ENCODE assay signal across 30 cellular contexts in genomic region chr1:119226880-119227279, GRCh38.
DNase-seq lines count a peak whose midpoint lies in the region; ATAC-seq and TF ChIP-seq lines count a peak whose summit lies in the region.
"Had no signal": no experiment of that assay in that cellular context is flagged by ENCODE, and none has a peak within 500 bp of the region (broad histone marks: within the 10 kb centered on the region; RNA-seq: fewer than 3 reads in every experiment).

No MANE protein-coding gene starts in this region.

- H2BK15ac ChIP-seq in neuronal stem cell (ENCODE audit: low read length), result no peak overlapping the region

- no peak overlapping the region for H2AFZ ChIP-seq in GM23338
- H2AFZ ChIP-seq in neuronal stem cell (ENCODE audit: low read length), result peak overlapping the region; percentile 77

- no peaks in the 10 kb centered on the region for H4K20me1 ChIP-seq in BLaER1 treated with 17β-estradiol and CSF1 and Interleukin-3, amounts not matched to agents 10 nM and 100 nM
- no peaks in the 10 kb centered on the region for H4K20me1 ChIP-seq in GM23338 (replicated peaks; ENCODE audit: insufficient read depth)

- peak overlapping the region in 4 of 11 experiments; percentile 17 to 59 (median 26); a peak in 4 of 22 replicates for H3K27ac ChIP-seq in BLaER1 treated with 17β-estradiol and CSF1 and Interleukin-3, amounts not matched to agents 10 nM and 100 nM
- no peak overlapping the region for H3K27ac ChIP-seq in GM23338 (ENCODE audit: low read depth)
- H3K27ac ChIP-seq in neuronal stem cell (replicated peaks; ENCODE audit: low read length), result no peak overlapping the region
- H3K27ac ChIP-seq: dorsolateral prefrontal cortex, ovary, right atrium auricular region, thoracic aorta had no signal

- H3F3A ChIP-seq in GM23338 (replicated peaks; ENCODE audit: low read depth), result no peaks in the 10 kb centered on the region

- DNase-seq in GM23338 (ENCODE audit: low spot score) (no peak), neuronal stem cell (ENCODE audit: low spot score) (no peak), inferior parietal cortex (ENCODE audit: extremely low spot score) (no peak), NCI-H2107 treated with DMSO at 0.1 percent for 48 hours (lab: John Stamatoyannopoulos, UW; ENCODE audit: unreplicated experiment) (no peak)
- DNase-seq in activated naive CD4-positive, alpha-beta T cell treated with anti-CD3 and anti-CD28 coated beads, Interleukin-2, amount 50 U/mL, for 16 hours, result no peak
- DNase-seq: activated CD4-positive, alpha-beta T cell treated with anti-CD3 and anti-CD28 coated beads for 36 hours; activated naive CD4-positive, alpha-beta T cell treated with anti-CD3 and anti-CD28 coated beads, Interleukin-2, amount 10 ng/mL, durations not matched to agents 7 days and 5 days; anterior cingulate cortex; CD4-positive, alpha-beta T cell; dorsolateral prefrontal cortex; EL; HCEC 1CT; midbrain; naive thymus-derived CD8-positive, alpha-beta T cell; NCI-H1105 treated with DMSO at 0.1 percent for 48 hours; NCI-H2029; NCI-H446 treated with DMSO at 0.1 percent for 48 hours; NK-92 treated with Interleukin-12 subunit alpha and Interleukin-12 subunit beta, amount 100 ng/mL, for 24 hours; ovary; stimulated activated CD4-positive, alpha-beta T cell treated with anti-CD3 and anti-CD28 coated beads, Interleukin-4, amount 100 ng/mL, for 4 hours; stimulated activated naive CD4-positive, alpha-beta T cell; T-cell had no signal

- no peaks in the 10 kb centered on the region for H3K9me3 ChIP-seq in BLaER1 treated with 17β-estradiol and CSF1 and Interleukin-3, amounts not matched to agents 10 nM and 100 nM (replicated peaks in 1 of 11)
- H3K9me3 ChIP-seq in neuronal stem cell (replicated peaks in 1 of 2; ENCODE audit: control insufficient read depth in 2 of 2, insufficient read depth in 1 of 2, low read depth in 1 of 2, low read length in 2 of 2), result no peaks in the 10 kb centered on the region
- H3K9me3 ChIP-seq: ovary, right atrium auricular region, thoracic aorta had no signal

- H3K4ac ChIP-seq in neuronal stem cell (ENCODE audit: low read length), result no peak overlapping the region

- H3K9me2 ChIP-seq in GM23338 (ENCODE audit: insufficient read depth), result no peaks in the 10 kb centered on the region

- H3K9ac ChIP-seq in BLaER1 treated with 17β-estradiol and CSF1 and Interleukin-3, amounts not matched to agents 10 nM and 100 nM, result no peak overlapping the region; a peak in 1 of 22 replicates
- no peak overlapping the region for H3K9ac ChIP-seq in neuronal stem cell (ENCODE audit: low read depth, low read length, poor library complexity)

- no peak overlapping the region for H4K91ac ChIP-seq in neuronal stem cell (ENCODE audit: low read depth, low read length, poor library complexity)

- no peak overlapping the region for H2BK120ac ChIP-seq in neuronal stem cell (ENCODE audit: low read depth, low read length)

- no peak overlapping the region for H2BK5ac ChIP-seq in neuronal stem cell (ENCODE audit: low read length)

- peak overlapping the region; percentile 44 to 82 (median 63); a peak in 19 of 22 replicates for H3K4me2 ChIP-seq in BLaER1 treated with 17β-estradiol and CSF1 and Interleukin-3, amounts not matched to agents 10 nM and 100 nM
- H3K4me2 ChIP-seq in GM23338 (no peak overlapping the region), neuronal stem cell (ENCODE audit: insufficient read depth, low read length, poor library complexity, severe bottlenecking) (no peak overlapping the region)

- no peak overlapping the region for H2BK12ac ChIP-seq in neuronal stem cell (ENCODE audit: low read length)

- H3K23ac ChIP-seq in neuronal stem cell (ENCODE audit: low read depth, low read length, poor library complexity), result no peak overlapping the region

- TF ChIP-seq CTCF in GM23338 (conservative IDR thresholded peaks at IDR 0.05; ENCODE audit: low read depth in 2 of 2) (no peak), brain (conservative IDR thresholded peaks at IDR 0.05) (no peak)

- H3K36me3 ChIP-seq in BLaER1 treated with 17β-estradiol and CSF1 and Interleukin-3, amounts not matched to agents 10 nM and 100 nM, result no peaks in the 10 kb centered on the region
- H3K36me3 ChIP-seq in GM23338 (ENCODE audit: insufficient read depth) (no peaks in the 10 kb centered on the region), neuronal stem cell (replicated peaks in 1 of 2; ENCODE audit: control insufficient read depth in 2 of 2, insufficient read depth in 2 of 2, low read length in 2 of 2) (no peaks in the 10 kb centered on the region)
- H3K36me3 ChIP-seq: ovary, right atrium auricular region, thoracic aorta had no signal

- H3K27ac Mint-ChIP-seq in GM23338 (no peak overlapping the region), brain (peak overlapping the region in 3 of 5 experiments; percentile 24 to 73 (median 63))
- H3K27ac Mint-ChIP-seq: activated CD4-positive, alpha-beta T cell treated with anti-CD3 and anti-CD28 coated beads for 36 hours; activated naive CD4-positive, alpha-beta T cell treated with anti-CD3 and anti-CD28 coated beads, Interleukin-2, amount 10 ng/mL, durations not matched to agents 7 days and 5 days; CD4-positive, alpha-beta T cell; IgD-negative memory B cell; naive thymus-derived CD8-positive, alpha-beta T cell; T-cell had no signal

- H3K4me3 ChIP-seq in BLaER1 treated with 17β-estradiol and CSF1 and Interleukin-3, amounts not matched to agents 10 nM and 100 nM, result no peak overlapping the region
- H3K4me3 ChIP-seq in GM23338 (no peak overlapping the region), neuronal stem cell (ENCODE audit: low read length in 2 of 2) (no peak overlapping the region)
- H3K4me3 ChIP-seq: dorsolateral prefrontal cortex, ovary, right atrium auricular region, thoracic aorta had no signal

- H3K4me1 Mint-ChIP-seq in GM23338 (peaks cover 14% of the 10 kb centered on the region), brain (peaks cover 42% of the 10 kb centered on the region)
- H3K4me1 Mint-ChIP-seq: activated CD4-positive, alpha-beta T cell treated with anti-CD3 and anti-CD28 coated beads for 36 hours; activated naive CD4-positive, alpha-beta T cell treated with anti-CD3 and anti-CD28 coated beads, Interleukin-2, amount 10 ng/mL, durations not matched to agents 7 days and 5 days; central memory CD8-positive, alpha-beta T cell; T-cell had no signal

- no peaks in the 10 kb centered on the region for H3K27me3 ChIP-seq in BLaER1 treated with 17β-estradiol and CSF1 and Interleukin-3, amounts not matched to agents 10 nM and 100 nM
- no peaks in the 10 kb centered on the region for H3K27me3 ChIP-seq in GM23338 (ENCODE audit: insufficient read depth)
- no peaks in the 10 kb centered on the region for H3K27me3 ChIP-seq in neuronal stem cell (ENCODE audit: control insufficient read depth in 3 of 3, insufficient read depth in 3 of 3, low read depth in 1 of 3, low read length in 3 of 3)
- H3K27me3 ChIP-seq: dorsolateral prefrontal cortex, ovary, right atrium auricular region had no signal

- H3K14ac ChIP-seq in neuronal stem cell (ENCODE audit: low read length), result no peak overlapping the region

- H3K79me1 ChIP-seq in neuronal stem cell (ENCODE audit: low read depth, low read length), result no peaks in the 10 kb centered on the region

- peak; percentile 23 for ATAC-seq in GM23338
- ATAC-seq: activated CD4-positive, alpha-beta T cell treated with anti-CD3 and anti-CD28 coated beads for 36 hours; left lobe of liver; naive thymus-derived CD8-positive, alpha-beta T cell; Panc1; T-cell had no signal

- H3K18ac ChIP-seq in neuronal stem cell (ENCODE audit: low read length), result no peak overlapping the region

- no peak overlapping the region for H2AK5ac ChIP-seq in neuronal stem cell (ENCODE audit: low read depth, low read length)

- no peak overlapping the region for H4K8ac ChIP-seq in neuronal stem cell (ENCODE audit: low read depth, low read length)

- WGBS in neuronal stem cell (ENCODE audit: extremely low coverage in 2 of 2, insufficient read length in 2 of 2, insufficient replicate concordance in 1 of 2), 2 donors, result no CpG with 5 or more reads among the region's 3 CpGs

- no peaks in the 10 kb centered on the region for H3K36me3 Mint-ChIP-seq in GM23338 (ENCODE audit: low read depth)
- no peaks in the 10 kb centered on the region for H3K36me3 Mint-ChIP-seq in brain
- H3K36me3 Mint-ChIP-seq: activated naive CD4-positive, alpha-beta T cell treated with anti-CD3 and anti-CD28 coated beads, Interleukin-2, amount 10 ng/mL, durations not matched to agents 7 days and 5 days had no signal

- no peaks in the 10 kb centered on the region for H3K9me3 Mint-ChIP-seq in GM23338
- no peaks in the 10 kb centered on the region for H3K9me3 Mint-ChIP-seq in brain
- H3K9me3 Mint-ChIP-seq: activated naive CD4-positive, alpha-beta T cell treated with anti-CD3 and anti-CD28 coated beads, Interleukin-2, amount 10 ng/mL, durations not matched to agents 7 days and 5 days; CD4-positive, alpha-beta T cell; central memory CD8-positive, alpha-beta T cell; IgD-negative memory B cell; T-cell had no signal

- peaks cover 12 to 25% (median 18%) of the 10 kb centered on the region in 10 experiments for H3K4me1 ChIP-seq in BLaER1 treated with 17β-estradiol and CSF1 and Interleukin-3, amounts not matched to agents 10 nM and 100 nM
- H3K4me1 ChIP-seq in GM23338 (ENCODE audit: insufficient read depth) (peaks cover 7% of the 10 kb centered on the region; the same call in 1 of the 2 replicates), neuronal stem cell (ENCODE audit: control insufficient read depth in 2 of 2, insufficient read depth in 1 of 2, low read depth in 1 of 2, low read length in 2 of 2) (peaks cover 15 to 17% of the 10 kb centered on the region in 2 donors)
- H3K4me1 ChIP-seq: right atrium auricular region had no signal

- peaks cover 4% of the 10 kb centered on the region for H3K27me3 Mint-ChIP-seq in GM23338 (ENCODE audit: insufficient read depth, low read depth, poor library complexity)
- no peaks in the 10 kb centered on the region for H3K27me3 Mint-ChIP-seq in brain
- H3K27me3 Mint-ChIP-seq: activated CD4-positive, alpha-beta T cell treated with anti-CD3 and anti-CD28 coated beads for 36 hours; activated naive CD4-positive, alpha-beta T cell treated with anti-CD3 and anti-CD28 coated beads, Interleukin-2, amount 10 ng/mL, durations not matched to agents 7 days and 5 days; CD4-positive, alpha-beta T cell; central memory CD8-positive, alpha-beta T cell; IgD-negative memory B cell; naive thymus-derived CD8-positive, alpha-beta T cell; T-cell had no signal

- H3K4me3 Mint-ChIP-seq in GM23338 (no peak overlapping the region), brain (no peak overlapping the region)
- H3K4me3 Mint-ChIP-seq: activated CD4-positive, alpha-beta T cell treated with anti-CD3 and anti-CD28 coated beads for 36 hours; activated naive CD4-positive, alpha-beta T cell treated with anti-CD3 and anti-CD28 coated beads, Interleukin-2, amount 10 ng/mL, durations not matched to agents 7 days and 5 days; CD4-positive, alpha-beta T cell; central memory CD8-positive, alpha-beta T cell; naive thymus-derived CD8-positive, alpha-beta T cell; T-cell had no signal

- H3K79me2 ChIP-seq in GM23338 (replicated peaks; ENCODE audit: insufficient read depth), result no peaks in the 10 kb centered on the region

TF ChIP-seq in GM23338, 12 proteins besides CTCF, POLR2A, EP300 and RAD21 (continues in another document):
- no peak for TF ChIP-seq CREB1 (CRISPR knock-in tag; IDR thresholded peaks at IDR 0.05; ENCODE audit: low read depth)
- TF ChIP-seq EZH2phosphoT487 (IDR thresholded peaks at IDR 0.05; ENCODE audit: unreplicated experiment), result no peak
- TF ChIP-seq ZNF331 (CRISPR knock-in tag; IDR thresholded peaks at IDR 0.05; ENCODE audit: low read depth), result no peak
- no peak for TF ChIP-seq JUNB (IDR thresholded peaks at IDR 0.05; ENCODE audit: unreplicated experiment)

Comparison
In these comparisons a context has a peak if more than half of its experiments do, and no peak if none do; other contexts are left out.
1. H3K4me2 ChIP-seq: peak in BLaER1 treated with 17β-estradiol and CSF1 and Interleukin-3, amounts not matched to agents 10 nM and 100 nM (11 of 11); none in GM23338 (single experiment) and neuronal stem cell (single experiment).